20 cellular contexts compared by ENCODE assay signal in genomic region chr1:13860023-13860422, GRCh38.
DNase-seq lines count a peak whose midpoint lies in the region; ATAC-seq and TF ChIP-seq lines count a peak whose summit lies in the region.
"Had no signal": no experiment of that assay in that cellular context is flagged by ENCODE, and none has a peak within 500 bp of the region (broad histone marks: within the 10 kb centered on the region; RNA-seq: fewer than 3 reads in every experiment).

No MANE protein-coding gene starts in this region.

- intact Hi-C loops in mucosa of descending colon (cut with DNase I, micrococcal nuclease): no loop called here

- H3K9me3 ChIP-seq in mucosa of descending colon (peaks cover 9% of the 10 kb centered on the region), T-helper 17 cell (ENCODE audit: control insufficient read depth, low read length, poor library complexity, severe bottlenecking) (no peaks in the 10 kb centered on the region)
- H3K9me3 ChIP-seq: SK-N-SH had no signal

- ATAC-seq in mucosa of descending colon (peak; percentile 97), T-helper 17 cell (no peak)
- ATAC-seq: HCT116 had no signal

- POLR2A ChIA-PET in RWPE1 (lab: Yijun Ruan, JAX; ENCODE audit: low non-redundant PET): no interaction called here

- DNase-seq in LNCaP clone FGC (ENCODE audit: low read depth) (peak; percentile 90), RWPE1 (ENCODE audit: low spot score) (peak; percentile 9), epithelial cell of esophagus (ENCODE audit: low read depth) (peak; percentile 53), mucosa of descending colon (peak in 1 of 3 donors; percentile 42), T-helper 17 cell (no peak), epidermal melanocyte (ENCODE audit: insufficient read length, low spot score) (no peak)
- DNase-seq in activated effector memory CD4-positive, alpha-beta T cell treated with anti-CD3 and anti-CD28 coated beads, Interleukin-2, amount 50 U/mL, for 16 hours: no peak
- DNase-seq: CD4-positive, CD25-positive, alpha-beta regulatory T cell; Karpas-422; NCI-H1105 treated with DMSO at 0.1 percent for 48 hours; NCI-H146; NCI-H1930; NCI-H2107; NCI-H446 treated with DMSO at 0.1 percent for 48 hours; NCI-H526 treated with DMSO at 0.1 percent for 48 hours; SK-N-SH; SW 1271 had no signal

- TF ChIP-seq CTCF in LNCaP clone FGC (IDR thresholded peaks at IDR 0.05; ENCODE audit: control insufficient read depth, extremely low read depth, insufficient read depth): no peak
- no peak for TF ChIP-seq CTCF in RWPE1 (conservative IDR thresholded peaks at IDR 0.05; ENCODE audit: low read depth)
- no peak for TF ChIP-seq CTCF in epithelial cell of esophagus (IDR thresholded peaks at IDR 0.05; ENCODE audit: insufficient read depth, low read depth, low read length, missing control alignments)
- no peak for TF ChIP-seq CTCF in mucosa of descending colon (IDR thresholded peaks at IDR 0.05)

- peaks cover 2% of the 10 kb centered on the region for H3K36me3 Mint-ChIP-seq in T-helper 17 cell (ENCODE audit: low read depth)
- H3K36me3 Mint-ChIP-seq: CD4-positive, CD25-positive, alpha-beta regulatory T cell had no signal

- H3K36me3 ChIP-seq in mucosa of descending colon (ENCODE audit: low read depth): no peaks in the 10 kb centered on the region
- H3K36me3 ChIP-seq: BLaER1 had no signal

- peaks cover 6% of the 10 kb centered on the region for H3K27me3 Mint-ChIP-seq in T-helper 17 cell
- H3K27me3 Mint-ChIP-seq: CD4-positive, CD25-positive, alpha-beta regulatory T cell had no signal

- no peak overlapping the region for H3K4me3 ChIP-seq in LNCaP clone FGC (ENCODE audit: low read depth, low read length)
- no peak overlapping the region for H3K4me3 ChIP-seq in epithelial cell of esophagus (ENCODE audit: low read length)
- H3K4me3 ChIP-seq in mucosa of descending colon: no peak overlapping the region
- H3K4me3 ChIP-seq: BLaER1 had no signal

- H3K4me3 Mint-ChIP-seq in T-helper 17 cell: no peak overlapping the region
- H3K4me3 Mint-ChIP-seq: CD4-positive, CD25-positive, alpha-beta regulatory T cell had no signal

- H3K4me1 ChIP-seq in mucosa of descending colon (ENCODE audit: low read depth): no peaks in the 10 kb centered on the region
- H3K4me1 ChIP-seq: BLaER1 had no signal

- H3K4me1 Mint-ChIP-seq in T-helper 17 cell: no peaks in the 10 kb centered on the region
- H3K4me1 Mint-ChIP-seq: CD4-positive, CD25-positive, alpha-beta regulatory T cell had no signal

- CTCF ChIA-PET in RWPE1 (lab: Yijun Ruan, JAX): interaction anchor here (0.6 kb wide), 1 partner anchor 53 kb away, joined by 3 read pairs; no protein-coding TSS in a partner anchor

- H3K27ac Mint-ChIP-seq in T-helper 17 cell: no peak overlapping the region
- H3K27ac Mint-ChIP-seq: CD4-positive, CD25-positive, alpha-beta regulatory T cell had no signal

- H3K27ac ChIP-seq in RWPE1: no peak overlapping the region
- H3K27ac ChIP-seq: BLaER1, HL-60 had no signal

Comparison
In these comparisons a context has a peak if more than half of its experiments do, and no peak if none do; other contexts are left out.
1. DNase-seq: peak in LNCaP clone FGC (single experiment), RWPE1 (single experiment) and epithelial cell of esophagus (single experiment); none in activated effector memory CD4-positive, alpha-beta T cell treated with anti-CD3 and anti-CD28 coated beads, Interleukin-2, amount 50 U/mL, for 16 hours (single experiment), T-helper 17 cell (0 of 3) and epidermal melanocyte (single experiment).